In genomic region chr3:152474585-152474984, GRCh38 we compare ENCODE assay signal across 8 cellular contexts.
DNase-seq lines count a peak whose midpoint lies in the region; ATAC-seq and TF ChIP-seq lines count a peak whose summit lies in the region.

No MANE protein-coding gene starts in this region.

- DNase-seq in activated naive CD4-positive, alpha-beta T cell treated with anti-CD3 and anti-CD28 coated beads, Interleukin-2, amount 10 ng/mL, durations not matched to agents 7 days and 5 days = peak; percentile 27
- DNase-seq in activated naive CD4-positive, alpha-beta T cell (lab: John Stamatoyannopoulos, UW) = no peak
- DNase-seq in NCI-H2107 (lab: John Stamatoyannopoulos, UW) (peak; percentile 28), glutamatergic neuron (no peak), G401 (ENCODE audit: low spot score) (no peak)

- in situ Hi-C loops in G401 (cut with HindIII; ENCODE audit: low sequenced_read_pairs) = no loop called here

- CTCF ChIA-PET in activated naive CD4-positive, alpha-beta T cell treated with anti-CD3 and anti-CD28 coated beads, Interleukin-2, amount 10 ng/mL, durations not matched to agents 7 days and 5 days (lab: Charles Lee) = interaction anchor here (0.7 to 1.5 kb wide), 4 partner anchors 8 to 100 kb away, joined by 3 to 14 read pairs (median 7); no protein-coding TSS in a partner anchor

- H3K27ac Mint-ChIP-seq in activated naive CD4-positive, alpha-beta T cell treated with anti-CD3 and anti-CD28 coated beads, Interleukin-2, amount 10 ng/mL, durations not matched to agents 7 days and 5 days = no peak overlapping the region
- no peak overlapping the region for H3K27ac Mint-ChIP-seq in brain
- no peak overlapping the region for H3K27ac Mint-ChIP-seq in glutamatergic neuron (ENCODE audit: unreplicated experiment)

- no peak overlapping the region for H3K4me3 Mint-ChIP-seq in activated naive CD4-positive, alpha-beta T cell treated with anti-CD3 and anti-CD28 coated beads, Interleukin-2, amount 10 ng/mL, durations not matched to agents 7 days and 5 days
- H3K4me3 Mint-ChIP-seq in brain = no peak overlapping the region
- H3K4me3 Mint-ChIP-seq in glutamatergic neuron (ENCODE audit: unreplicated experiment) = no peak overlapping the region

- H3K36me3 Mint-ChIP-seq in activated naive CD4-positive, alpha-beta T cell treated with anti-CD3 and anti-CD28 coated beads, Interleukin-2, amount 10 ng/mL, durations not matched to agents 7 days and 5 days = no peaks in the 10 kb centered on the region
- H3K36me3 Mint-ChIP-seq in brain (no peaks in the 10 kb centered on the region), glutamatergic neuron (ENCODE audit: unreplicated experiment) (no peaks in the 10 kb centered on the region)

- H3K4me1 ChIP-seq in liver (ENCODE audit: control insufficient read depth in 4 of 4, insufficient read depth in 4 of 4, low read length in 3 of 4) = peaks cover 0 to 6% (median under 1%) of the 10 kb centered on the region in 4 donors

- peaks cover 4% of the 10 kb centered on the region for H3K27me3 Mint-ChIP-seq in activated naive CD4-positive, alpha-beta T cell treated with anti-CD3 and anti-CD28 coated beads, Interleukin-2, amount 10 ng/mL, durations not matched to agents 7 days and 5 days
- H3K27me3 Mint-ChIP-seq in brain (peaks cover 4% of the 10 kb centered on the region), glutamatergic neuron (ENCODE audit: unreplicated experiment) (peaks cover 1% of the 10 kb centered on the region)

- H3K9me3 Mint-ChIP-seq in activated naive CD4-positive, alpha-beta T cell treated with anti-CD3 and anti-CD28 coated beads, Interleukin-2, amount 10 ng/mL, durations not matched to agents 7 days and 5 days = no peaks in the 10 kb centered on the region
- H3K9me3 Mint-ChIP-seq in brain (peaks cover 2 to 10% (median 6%) of the 10 kb centered on the region in 5 experiments), glutamatergic neuron (ENCODE audit: unreplicated experiment) (no peaks in the 10 kb centered on the region)

- H3K9ac ChIP-seq in liver (ENCODE audit: low read depth in 1 of 2, low read length in 2 of 2) = no peak overlapping the region

- no peaks in the 10 kb centered on the region for H3K36me3 ChIP-seq in liver (ENCODE audit: control insufficient read depth in 4 of 4, insufficient read depth in 3 of 4, low read depth in 1 of 4, low read length in 3 of 4)

- H3K27me3 ChIP-seq in liver (ENCODE audit: control insufficient read depth in 4 of 4, insufficient read depth in 4 of 4, low read length in 3 of 4) = no peaks in the 10 kb centered on the region

- no peak overlapping the region for H3K4me3 ChIP-seq in liver (ENCODE audit: low read depth in 1 of 3, low read length in 3 of 3)

- H3K4me1 Mint-ChIP-seq in activated naive CD4-positive, alpha-beta T cell treated with anti-CD3 and anti-CD28 coated beads, Interleukin-2, amount 10 ng/mL, durations not matched to agents 7 days and 5 days = peaks cover 6% of the 10 kb centered on the region
- H3K4me1 Mint-ChIP-seq in brain (no peaks in the 10 kb centered on the region), glutamatergic neuron (ENCODE audit: low read depth, unreplicated experiment) (peaks cover 6% of the 10 kb centered on the region)

- TF ChIP-seq CTCF in brain (conservative IDR thresholded peaks at IDR 0.05) (peak; percentile 50 to 65), liver (IDR thresholded peaks at IDR 0.05; ENCODE audit: low read depth, low read length, missing input control) (peak; percentile 47), glutamatergic neuron (IDR thresholded peaks at IDR 0.05; ENCODE audit: partially characterized antibody, unreplicated experiment) (no peak)

- TF ChIP-seq RAD21 in liver (IDR thresholded peaks at IDR 0.05) = peak; percentile 79 to 83

- 90% methylated on average over 2 of the region's 2 CpGs for WGBS in liver

- no peak overlapping the region for H3K27ac ChIP-seq in liver (ENCODE audit: low read depth in 1 of 2, low read length in 2 of 2)

- peak; percentile 68 for ATAC-seq in HG02610 (IDR thresholded peaks at IDR 0.05; ENCODE audit: unreplicated experiment)

- H3K9me3 ChIP-seq in liver (ENCODE audit: control insufficient read depth in 4 of 4, low read length in 3 of 4) = no peaks in the 10 kb centered on the region

TF ChIP-seq in liver, 16 proteins besides CTCF, POLR2A, EP300 and RAD21:
- no peak for TF ChIP-seq RXRA (IDR thresholded peaks at IDR 0.05)
- no peak for TF ChIP-seq FOXA2 (IDR thresholded peaks at IDR 0.05)
- no peak for TF ChIP-seq FOXA1 (IDR thresholded peaks at IDR 0.05)
- TF ChIP-seq EGR1 (IDR thresholded peaks at IDR 0.05; ENCODE audit: low read depth in 2 of 2) = no peak
- no peak for TF ChIP-seq HNF4A (conservative IDR thresholded peaks at IDR 0.05)
- TF ChIP-seq GABPA (IDR thresholded peaks at IDR 0.05 in 1 of 2, conservative IDR thresholded peaks at IDR 0.05 in 1 of 2) = no peak
- TF ChIP-seq JUND (IDR thresholded peaks at IDR 0.05) = no peak
- TF ChIP-seq YY1 (IDR thresholded peaks at IDR 0.05) = no peak

Comparison
In these comparisons a context has a peak if more than half of its experiments do, and no peak if none do; other contexts are left out.
1. DNase-seq: peak in activated naive CD4-positive, alpha-beta T cell treated with anti-CD3 and anti-CD28 coated beads, Interleukin-2, amount 10 ng/mL, durations not matched to agents 7 days and 5 days (single experiment) and NCI-H2107 (single experiment); none in activated naive CD4-positive, alpha-beta T cell (0 of 4), glutamatergic neuron (single experiment) and G401 (single experiment).